In the genomic region with DNA sequence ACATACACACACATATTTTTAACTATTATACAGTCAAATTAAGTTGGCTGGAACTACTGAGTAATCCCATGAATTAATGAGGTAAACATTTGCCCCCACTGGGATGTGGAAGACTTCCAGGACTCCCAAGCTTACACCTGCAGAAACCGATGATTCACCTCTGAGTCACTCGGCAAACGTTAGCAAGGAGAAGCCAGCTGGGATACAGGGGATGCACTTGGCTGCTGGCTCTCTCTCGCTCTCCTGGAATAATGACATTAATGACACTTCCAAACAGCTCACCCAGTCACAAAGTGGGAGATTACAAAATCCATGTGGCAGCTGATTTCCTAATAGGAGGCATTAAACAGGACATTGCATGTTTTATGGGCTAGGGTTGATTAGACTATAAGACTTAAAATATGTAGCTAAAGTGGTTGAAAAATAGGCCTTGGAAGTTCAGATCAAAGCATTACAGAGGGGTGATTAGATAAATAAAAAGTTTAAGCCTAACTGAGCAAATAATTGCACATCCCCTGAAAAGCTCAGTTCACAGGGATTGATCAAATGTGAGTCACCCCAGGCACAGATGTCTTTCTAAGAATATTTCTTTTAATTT, we compare ENCODE assay signal across 8 cellular contexts.
A peak's percentile ranks its signal among the peaks of the same experiment; 100 is the strongest.
DNase-seq lines count a peak whose midpoint lies in the region; ATAC-seq and TF ChIP-seq lines count a peak whose summit lies in the region.

No MANE protein-coding gene starts in this region.

- peaks cover 22% of the 10 kb centered on the region for H3K4me1 Mint-ChIP-seq in WTC11

- TF ChIP-seq CTCF in WTC11 (IDR thresholded peaks at IDR 0.05), result no peak

- no peaks in the 10 kb centered on the region for H3K36me3 Mint-ChIP-seq in WTC11

- peak overlapping the region; percentile 61; the same call in 1 of the 2 replicates for H3K27ac Mint-ChIP-seq in WTC11

- POLR2A ChIA-PET in WTC11 (lab: Charles Lee), result interaction anchor here (0.7 kb wide), 1 partner anchor 264 kb away, joined by 3 read pairs; no protein-coding TSS in a partner anchor

- ATAC-seq in WTC11 (peak; percentile 84), HG02763 (IDR thresholded peaks at IDR 0.05; ENCODE audit: unreplicated experiment) (no peak), HG02973 (IDR thresholded peaks at IDR 0.05; ENCODE audit: unreplicated experiment) (no peak)

- CTCF ChIA-PET in WTC11 (lab: Charles Lee), result interaction anchor here (0.5 to 0.9 kb wide), 2 partner anchors 26 to 37 kb away, joined by 3 to 4 read pairs; no protein-coding TSS in a partner anchor

- in situ Hi-C loops in KBM-7 (cut with MboI; ENCODE audit: low pct_unique_long_range_greater_than_20kb, low sequenced_read_pairs), result no loop called here

- DNase-seq in DMS 273 (lab: John Stamatoyannopoulos, UW; ENCODE audit: unreplicated experiment), result peak; percentile 87
- peak; percentile 46 to 77 for DNase-seq in NCI-H1930 (lab: John Stamatoyannopoulos, UW)
- peak; percentile 24 for DNase-seq in WTC11 (ENCODE audit: low spot score)
- peak; percentile 33 for DNase-seq in left kidney (ENCODE audit: low read depth, low spot score)
- no peak for DNase-seq in KBM-7
- no peak for DNase-seq in GM03348 (ENCODE audit: low spot score)

- no peak overlapping the region for H3K4me3 Mint-ChIP-seq in WTC11

- no peaks in the 10 kb centered on the region for H3K9me3 Mint-ChIP-seq in WTC11

- H3K27me3 Mint-ChIP-seq in WTC11 (ENCODE audit: low read depth), result peaks cover 4% of the 10 kb centered on the region; the same call in 1 of the 2 replicates

TF ChIP-seq in WTC11, 78 proteins besides CTCF, POLR2A, EP300 and RAD21:
- TF ChIP-seq, protein P1, sequence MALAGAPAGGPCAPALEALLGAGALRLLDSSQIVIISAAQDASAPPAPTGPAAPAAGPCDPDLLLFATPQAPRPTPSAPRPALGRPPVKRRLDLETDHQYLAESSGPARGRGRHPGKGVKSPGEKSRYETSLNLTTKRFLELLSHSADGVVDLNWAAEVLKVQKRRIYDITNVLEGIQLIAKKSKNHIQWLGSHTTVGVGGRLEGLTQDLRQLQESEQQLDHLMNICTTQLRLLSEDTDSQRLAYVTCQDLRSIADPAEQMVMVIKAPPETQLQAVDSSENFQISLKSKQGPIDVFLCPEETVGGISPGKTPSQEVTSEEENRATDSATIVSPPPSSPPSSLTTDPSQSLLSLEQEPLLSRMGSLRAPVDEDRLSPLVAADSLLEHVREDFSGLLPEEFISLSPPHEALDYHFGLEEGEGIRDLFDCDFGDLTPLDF (CRISPR knock-in tag; IDR thresholded peaks at IDR 0.05), result no peak
- no peak for TF ChIP-seq NR2C2 (CRISPR knock-in tag; IDR thresholded peaks at IDR 0.05)
- TF ChIP-seq, protein P2, sequence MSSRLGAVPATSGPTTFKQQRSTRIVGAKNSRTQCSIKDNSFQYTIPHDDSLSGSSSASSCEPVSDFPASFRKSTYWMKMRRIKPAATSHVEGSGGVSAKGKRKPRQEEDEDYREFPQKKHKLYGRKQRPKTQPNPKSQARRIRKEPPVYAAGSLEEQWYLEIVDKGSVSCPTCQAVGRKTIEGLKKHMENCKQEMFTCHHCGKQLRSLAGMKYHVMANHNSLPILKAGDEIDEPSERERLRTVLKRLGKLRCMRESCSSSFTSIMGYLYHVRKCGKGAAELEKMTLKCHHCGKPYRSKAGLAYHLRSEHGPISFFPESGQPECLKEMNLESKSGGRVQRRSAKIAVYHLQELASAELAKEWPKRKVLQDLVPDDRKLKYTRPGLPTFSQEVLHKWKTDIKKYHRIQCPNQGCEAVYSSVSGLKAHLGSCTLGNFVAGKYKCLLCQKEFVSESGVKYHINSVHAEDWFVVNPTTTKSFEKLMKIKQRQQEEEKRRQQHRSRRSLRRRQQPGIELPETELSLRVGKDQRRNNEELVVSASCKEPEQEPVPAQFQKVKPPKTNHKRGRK (CRISPR knock-in tag; IDR thresholded peaks at IDR 0.05; ENCODE audit: borderline replicate concordance), result no peak
- peak; percentile 16; the same call in 1 of the 2 replicates for TF ChIP-seq GABPB1 (CRISPR knock-in tag; IDR thresholded peaks at IDR 0.05)
- TF ChIP-seq MYBL2 (CRISPR knock-in tag; IDR thresholded peaks at IDR 0.05), result no peak
- no peak for TF ChIP-seq JAZF1 (CRISPR knock-in tag; IDR thresholded peaks at IDR 0.05)
- no peak for TF ChIP-seq TCF7 (CRISPR knock-in tag; IDR thresholded peaks at IDR 0.05; ENCODE audit: low read depth)
- TF ChIP-seq, protein P3, sequence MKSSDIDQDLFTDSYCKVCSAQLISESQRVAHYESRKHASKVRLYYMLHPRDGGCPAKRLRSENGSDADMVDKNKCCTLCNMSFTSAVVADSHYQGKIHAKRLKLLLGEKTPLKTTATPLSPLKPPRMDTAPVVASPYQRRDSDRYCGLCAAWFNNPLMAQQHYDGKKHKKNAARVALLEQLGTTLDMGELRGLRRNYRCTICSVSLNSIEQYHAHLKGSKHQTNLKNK (CRISPR knock-in tag; IDR thresholded peaks at IDR 0.05), result no peak

Comparison
In these comparisons a context has a peak if more than half of its experiments do, and no peak if none do; other contexts are left out.
1. DNase-seq: peak in DMS 273 (single experiment), NCI-H1930 (2 of 2), WTC11 (single experiment) and left kidney (single experiment); none in KBM-7 (single experiment) and GM03348 (single experiment).